ENCODE assay signal across 30 cellular contexts in genomic region chr18:12767580-12768155, GRCh38.
"Had no signal": no experiment of that assay in that cellular context is flagged by ENCODE, and none has a peak within 500 bp of the region (broad histone marks: within the 10 kb centered on the region; RNA-seq: fewer than 3 reads in every experiment).

No MANE protein-coding gene starts in this region.

- ATAC-seq: activated CD4-positive, alpha-beta T cell treated with anti-CD3 and anti-CD28 coated beads for 36 hours; activated CD8-positive, alpha-beta memory T cell treated with anti-CD3 and anti-CD28 coated beads, Interleukin-2, amount 10 ng/mL, durations not matched to agents 7 days and 5 days; activated CD8-positive, alpha-beta T cell treated with anti-CD3 and anti-CD28 coated beads, Interleukin-2, amount 10 ng/mL, durations not matched to agents 7 days and 5 days; activated naive CD4-positive, alpha-beta T cell treated with anti-CD3 and anti-CD28 coated beads, Interleukin-2, amount 50 U/mL, for 72 hours; activated T-cell treated with anti-CD3 and anti-CD28 coated beads, Interleukin-2, amount 50 U/mL, for 72 hours; gastroesophageal sphincter had no signal

- H3K27ac ChIP-seq: ascending aorta, breast epithelium, colonic mucosa, epithelial cell of prostate, esophagus squamous epithelium, gastroesophageal sphincter had no signal

- H3K27me3 Mint-ChIP-seq: activated CD4-positive, alpha-beta memory T cell treated with anti-CD3 and anti-CD28 coated beads for 36 hours; activated CD4-positive, alpha-beta T cell treated with anti-CD3 and anti-CD28 coated beads for 36 hours; activated CD4-positive, alpha-beta T cell treated with anti-CD3 and anti-CD28 coated beads, Interleukin-2, amount 10 ng/mL, durations not matched to agents 24 days and 14 days; activated naive CD8-positive, alpha-beta T cell treated with anti-CD3 and anti-CD28 coated beads, Interleukin-2, amount 10 ng/mL, durations not matched to agents 7 days and 5 days had no signal

- H3K9me3 ChIP-seq: ascending aorta, breast epithelium, colonic mucosa, esophagus squamous epithelium, gastroesophageal sphincter had no signal

- H3K36me3 ChIP-seq: ascending aorta, breast epithelium, cardiac muscle cell, colonic mucosa, esophagus squamous epithelium, gastroesophageal sphincter had no signal

- H3K4me1 ChIP-seq: ascending aorta, breast epithelium, colonic mucosa, gastroesophageal sphincter had no signal

- H3K27me3 ChIP-seq: ascending aorta, breast epithelium, cardiac muscle cell, colonic mucosa, esophagus squamous epithelium, gastroesophageal sphincter had no signal

- H3K4me3 ChIP-seq: ascending aorta, breast epithelium, cardiac muscle cell, colonic mucosa, esophagus squamous epithelium, gastroesophageal sphincter had no signal

- H3K9me3 Mint-ChIP-seq: activated CD4-positive, alpha-beta memory T cell treated with anti-CD3 and anti-CD28 coated beads for 36 hours; activated CD4-positive, alpha-beta T cell treated with anti-CD3 and anti-CD28 coated beads, Interleukin-2, amount 10 ng/mL, durations not matched to agents 24 days and 14 days; activated naive CD4-positive, alpha-beta T cell treated with anti-CD3 and anti-CD28 coated beads, Interleukin-2, amount 10 ng/mL, durations not matched to agents 7 days and 5 days; activated naive CD4-positive, alpha-beta T cell treated with anti-CD3 and anti-CD28 coated beads, Interleukin-2, amount 50 U/mL, for 72 hours; activated naive CD8-positive, alpha-beta T cell treated with anti-CD3 and anti-CD28 coated beads, Interleukin-2, amount 10 ng/mL, durations not matched to agents 7 days and 5 days; activated T-cell treated with anti-CD3 and anti-CD28 coated beads, Interleukin-2, amount 50 U/mL, for 72 hours had no signal

- H3K4me3 Mint-ChIP-seq: activated CD4-positive, alpha-beta memory T cell treated with anti-CD3 and anti-CD28 coated beads for 36 hours; activated CD4-positive, alpha-beta T cell treated with anti-CD3 and anti-CD28 coated beads for 36 hours; activated CD4-positive, alpha-beta T cell treated with anti-CD3 and anti-CD28 coated beads, Interleukin-2, amount 10 ng/mL, durations not matched to agents 24 days and 14 days; activated CD8-positive, alpha-beta memory T cell treated with anti-CD3 and anti-CD28 coated beads, Interleukin-2, amount 10 ng/mL, durations not matched to agents 7 days and 5 days; activated CD8-positive, alpha-beta T cell treated with anti-CD3 and anti-CD28 coated beads, Interleukin-2, amount 10 ng/mL, durations not matched to agents 7 days and 5 days; activated naive CD4-positive, alpha-beta T cell treated with anti-CD3 and anti-CD28 coated beads, Interleukin-2, amount 10 ng/mL, durations not matched to agents 7 days and 5 days; activated naive CD8-positive, alpha-beta T cell treated with anti-CD3 and anti-CD28 coated beads, Interleukin-2, amount 10 ng/mL, durations not matched to agents 7 days and 5 days; activated T-cell treated with anti-CD3 and anti-CD28 coated beads, Interleukin-2, amount 50 U/mL, for 72 hours; brain had no signal

- FAIRE-seq: endometrium, endothelial cell of umbilical vein had no signal

- H3K27ac Mint-ChIP-seq: activated CD4-positive, alpha-beta memory T cell treated with anti-CD3 and anti-CD28 coated beads for 36 hours; activated CD4-positive, alpha-beta T cell treated with anti-CD3 and anti-CD28 coated beads for 36 hours; activated CD4-positive, alpha-beta T cell treated with anti-CD3 and anti-CD28 coated beads, Interleukin-2, amount 10 ng/mL, durations not matched to agents 24 days and 14 days; activated CD8-positive, alpha-beta memory T cell treated with anti-CD3 and anti-CD28 coated beads, Interleukin-2, amount 10 ng/mL, durations not matched to agents 7 days and 5 days; activated CD8-positive, alpha-beta T cell treated with anti-CD3 and anti-CD28 coated beads, Interleukin-2, amount 10 ng/mL, durations not matched to agents 7 days and 5 days; activated naive CD4-positive, alpha-beta T cell treated with anti-CD3 and anti-CD28 coated beads, Interleukin-2, amount 10 ng/mL, durations not matched to agents 7 days and 5 days; activated naive CD8-positive, alpha-beta T cell treated with anti-CD3 and anti-CD28 coated beads, Interleukin-2, amount 10 ng/mL, durations not matched to agents 7 days and 5 days; activated T-cell treated with anti-CD3 and anti-CD28 coated beads, Interleukin-2, amount 50 U/mL, for 72 hours had no signal

- H3K36me3 Mint-ChIP-seq: activated CD4-positive, alpha-beta memory T cell treated with anti-CD3 and anti-CD28 coated beads for 36 hours; activated naive CD4-positive, alpha-beta T cell treated with anti-CD3 and anti-CD28 coated beads, Interleukin-2, amount 10 ng/mL, durations not matched to agents 7 days and 5 days; activated naive CD4-positive, alpha-beta T cell treated with anti-CD3 and anti-CD28 coated beads, Interleukin-2, amount 50 U/mL, for 72 hours; brain had no signal

- H3K4me1 Mint-ChIP-seq: activated CD4-positive, alpha-beta T cell treated with anti-CD3 and anti-CD28 coated beads for 36 hours; activated naive CD4-positive, alpha-beta T cell treated with anti-CD3 and anti-CD28 coated beads, Interleukin-2, amount 10 ng/mL, durations not matched to agents 7 days and 5 days; activated naive CD8-positive, alpha-beta T cell treated with anti-CD3 and anti-CD28 coated beads, Interleukin-2, amount 10 ng/mL, durations not matched to agents 7 days and 5 days; brain had no signal

- DNase-seq: activated CD4-positive, alpha-beta memory T cell treated with anti-CD3 and anti-CD28 coated beads for 36 hours; activated CD4-positive, alpha-beta T cell treated with anti-CD3 and anti-CD28 coated beads for 36 hours; activated CD4-positive, alpha-beta T cell treated with anti-CD3 and anti-CD28 coated beads, Interleukin-2, amount 10 ng/mL, durations not matched to agents 24 days and 14 days; activated CD4-positive, CD25-positive, alpha-beta regulatory T cell; activated CD4-positive, CD25-positive, alpha-beta regulatory T cell treated with anti-CD3 and anti-CD28 coated beads, Interleukin-2, amount 50 U/mL, for 72 hours; activated CD8-positive, alpha-beta memory T cell treated with anti-CD3 and anti-CD28 coated beads, Interleukin-2, amount 10 ng/mL, durations not matched to agents 7 days and 5 days; activated CD8-positive, alpha-beta memory T cell treated with anti-CD3 and anti-CD28 coated beads, Interleukin-2, amount 50 U/mL, for 4 hours; activated CD8-positive, alpha-beta T cell treated with anti-CD3 and anti-CD28 coated beads, Interleukin-2, amount 10 ng/mL, durations not matched to agents 7 days and 5 days; activated gamma-delta T cell; activated naive CD4-positive, alpha-beta T cell; activated naive CD4-positive, alpha-beta T cell treated with anti-CD3 and anti-CD28 coated beads, Interleukin-2, amount 10 ng/mL, durations not matched to agents 7 days and 5 days; activated naive CD8-positive, alpha-beta T cell treated with anti-CD3 and anti-CD28 coated beads, Interleukin-2, amount 10 ng/mL, durations not matched to agents 7 days and 5 days; activated T-cell treated with anti-CD3 and anti-CD28 coated beads, Interleukin-2, amount 50 U/mL, for 1 hour; activated T-cell treated with anti-CD3 and anti-CD28 coated beads, Interleukin-2, amount 50 U/mL, for 72 hours; central memory CD4-positive, alpha-beta T cell; cerebellar nuclear complex; colonic mucosa; effector CD8-positive, alpha-beta T cell; esophagus squamous epithelium; foreskin melanocyte; T-helper 2 cell had no signal
